ENCODE assay signal across 7 cellular contexts in genomic region chr20:47033665-47034064, GRCh38.
"Had no signal": no experiment of that assay in that cellular context is flagged by ENCODE, and none has a peak within 500 bp of the region (broad histone marks: within the 10 kb centered on the region; RNA-seq: fewer than 3 reads in every experiment).

No MANE protein-coding gene starts in this region.

- DNase-seq: H9, HCEC 1CT, KG1 had no signal

- FAIRE-seq: H1, H54 had no signal

- H2AFZ ChIP-seq: GM23338 had no signal

- H3K4me2 ChIP-seq: GM23338 had no signal

- H3K27ac ChIP-seq: HL-60 had no signal

- ATAC-seq: GM23338 had no signal

- H3K4me3 ChIP-seq: GM23338 had no signal
